14 cellular contexts compared by ENCODE assay signal in genomic region chr5:52999357-52999949, GRCh38. TPM values are rescaled to one million over a fixed set of nuclear protein-coding genes. Genes with fewer than 3 reads are reported as not detected.
DNase-seq lines count a peak whose midpoint lies in the region; ATAC-seq and TF ChIP-seq lines count a peak whose summit lies in the region.
"Had no signal": no experiment of that assay in that cellular context is flagged by ENCODE, and none has a peak within 500 bp of the region (broad histone marks: within the 10 kb centered on the region; RNA-seq: fewer than 3 reads in every experiment).

No MANE protein-coding gene starts in this region.

- H3K4me2 ChIP-seq in IMR-90 (ENCODE audit: low read depth, low read length), result peak overlapping the region; percentile 84

- H3K9me3 Mint-ChIP-seq in stimulated activated naive CD8-positive, alpha-beta T cell treated with anti-CD3 and anti-CD28 coated beads, Interleukin-15, amount 100 ng/mL, for 72 hours, result no peaks in the 10 kb centered on the region
- H3K9me3 Mint-ChIP-seq: stimulated activated memory B cell treated with anti-CD40 and anti-IgM and Interleukin-4, amounts not matched to agents 10 μg/mL and 1 μg/mL and 100 μg/mL, for 72 hours had no signal

- H4K20me1 ChIP-seq in IMR-90 (ENCODE audit: insufficient read depth, low read length), result peaks cover 10% of the 10 kb centered on the region; the same call in 1 of the 2 replicates

- TF ChIP-seq CTCF in IMR-90 (conservative IDR thresholded peaks at IDR 0.05; ENCODE audit: low read depth, low read length), result no peak

- H2AK9ac ChIP-seq in IMR-90 (replicated peaks; ENCODE audit: low read depth, low read length, poor library complexity), result no peak overlapping the region

- no peak overlapping the region for H3K4me3 Mint-ChIP-seq in stimulated activated naive CD8-positive, alpha-beta T cell treated with anti-CD3 and anti-CD28 coated beads, Interleukin-15, amount 100 ng/mL, for 72 hours
- H3K4me3 Mint-ChIP-seq: stimulated activated memory B cell treated with anti-CD40 and anti-IgM and Interleukin-4, amounts not matched to agents 10 μg/mL and 1 μg/mL and 100 μg/mL, for 72 hours had no signal

- H3K56ac ChIP-seq in IMR-90 (ENCODE audit: extremely low read depth, insufficient read depth, low read length), result no peak overlapping the region

- no peak overlapping the region for H3K4me3 ChIP-seq in IMR-90 (ENCODE audit: insufficient read depth, low read depth, low read length)
- H3K4me3 ChIP-seq: colonic mucosa had no signal

- no peak overlapping the region for H2BK15ac ChIP-seq in IMR-90 (ENCODE audit: low read depth, low read length)

- peak overlapping the region in 1 of 2 experiments; percentile 2; a peak in 1 of 4 replicates for H4K8ac ChIP-seq in IMR-90 (ENCODE audit: low read depth in 2 of 2, low read length in 2 of 2)

- H3K27me3 ChIP-seq in IMR-90 (ENCODE audit: control insufficient read depth, insufficient read depth, low read length), result no peaks in the 10 kb centered on the region
- H3K27me3 ChIP-seq: colonic mucosa had no signal

- TF ChIP-seq POLR2A in IMR-90 (IDR thresholded peaks at IDR 0.05; ENCODE audit: low read depth, low read length), result no peak

- H3K23ac ChIP-seq in IMR-90 (ENCODE audit: low read depth, low read length), result peak overlapping the region; percentile 2; the same call in 1 of the 2 replicates

- peak overlapping the region; percentile 96 for H4K5ac ChIP-seq in IMR-90 (ENCODE audit: low read depth, low read length)

- H3K27ac ChIP-seq in IMR-90 (ENCODE audit: insufficient read depth, low read length), result peak overlapping the region; percentile 61; the same call in 1 of the 2 replicates
- H3K27ac ChIP-seq in epithelial cell of prostate, result peak overlapping the region; percentile 95
- H3K27ac ChIP-seq: colonic mucosa had no signal

- no peak for TF ChIP-seq RAD21 in IMR-90 (IDR thresholded peaks at IDR 0.05; ENCODE audit: low read length)

- H3K79me1 ChIP-seq in IMR-90 (ENCODE audit: low read depth in 1 of 2, low read length in 2 of 2), result peaks cover 7 to 49% of the 10 kb centered on the region in 2 experiments

- peak; percentile 27 to 31 for DNase-seq in activated T-cell treated with anti-CD3 and anti-CD28 coated beads, Interleukin-2, amount 50 U/mL, for 48 hours
- DNase-seq in activated T-cell treated with anti-CD3 and anti-CD28 coated beads for 4 hours, result no peak
- DNase-seq in IMR-90, result peak; percentile 83
- no peak for DNase-seq in epithelial cell of prostate (ENCODE audit: low read depth, low spot score)
- no peak for DNase-seq in stimulated activated naive CD8-positive, alpha-beta T cell treated with anti-CD3 and anti-CD28 coated beads, Interleukin-15, amount 100 ng/mL, for 72 hours
- no peak for DNase-seq in Ammon's horn (ENCODE audit: low spot score)
- DNase-seq in HK-2 (ENCODE audit: unreplicated experiment), result no peak
- DNase-seq in DMS114 treated with DMSO at 0.1 percent for 48 hours (lab: John Stamatoyannopoulos, UW; ENCODE audit: unreplicated experiment), result no peak
- DNase-seq: activated CD8-positive, alpha-beta memory T cell treated with anti-CD3 and anti-CD28 coated beads, Interleukin-2, amount 50 U/mL, for 48 hours; colonic mucosa; foreskin melanocyte; kidney; NCI-H1417 treated with DMSO at 0.1 percent for 48 hours had no signal

- peaks cover 14% of the 10 kb centered on the region for H3K4me1 Mint-ChIP-seq in stimulated activated naive CD8-positive, alpha-beta T cell treated with anti-CD3 and anti-CD28 coated beads, Interleukin-15, amount 100 ng/mL, for 72 hours
- H3K4me1 Mint-ChIP-seq: stimulated activated memory B cell treated with anti-CD40 and anti-IgM and Interleukin-4, amounts not matched to agents 10 μg/mL and 1 μg/mL and 100 μg/mL, for 72 hours had no signal

- peak overlapping the region; percentile 12; the same call in 1 of the 2 replicates for H3K4ac ChIP-seq in IMR-90 (ENCODE audit: low read depth, low read length)

- peaks cover 3% of the 10 kb centered on the region; the same call in 1 of the 2 replicates for H3K36me3 ChIP-seq in IMR-90 (ENCODE audit: control insufficient read depth, insufficient read depth, low read length)
- H3K36me3 ChIP-seq: colonic mucosa had no signal

- H3K14ac ChIP-seq in IMR-90 (replicated peaks; ENCODE audit: low read depth, low read length), result 0 out of 2 replicates have a peak overlapping the region, but pooled peaks have one; percentile 1

- peak; percentile 58 for ATAC-seq in IMR-90 (ENCODE audit: low read depth)
- ATAC-seq in stimulated activated naive CD8-positive, alpha-beta T cell treated with anti-CD3 and anti-CD28 coated beads, Interleukin-15, amount 100 ng/mL, for 72 hours, result peak; percentile 67
- ATAC-seq: stimulated activated memory B cell treated with anti-CD40 and anti-IgM and Interleukin-4, amounts not matched to agents 10 μg/mL and 1 μg/mL and 100 μg/mL, for 72 hours had no signal

- H3K9me1 ChIP-seq in IMR-90 (ENCODE audit: insufficient read depth, low read length), result peaks cover 13% of the 10 kb centered on the region; the same call in 1 of the 2 replicates

- H3K27ac Mint-ChIP-seq in stimulated activated naive CD8-positive, alpha-beta T cell treated with anti-CD3 and anti-CD28 coated beads, Interleukin-15, amount 100 ng/mL, for 72 hours, result no peak overlapping the region
- H3K27ac Mint-ChIP-seq: stimulated activated memory B cell treated with anti-CD40 and anti-IgM and Interleukin-4, amounts not matched to agents 10 μg/mL and 1 μg/mL and 100 μg/mL, for 72 hours had no signal

- no peaks in the 10 kb centered on the region for H3K27me3 Mint-ChIP-seq in stimulated activated naive CD8-positive, alpha-beta T cell treated with anti-CD3 and anti-CD28 coated beads, Interleukin-15, amount 100 ng/mL, for 72 hours

- H3K4me1 ChIP-seq in IMR-90 (ENCODE audit: control insufficient read depth, insufficient read depth, low read length), result peaks cover 18% of the 10 kb centered on the region
- H3K4me1 ChIP-seq: colonic mucosa had no signal

- WGBS in IMR-90 (ENCODE audit: extremely low coverage in 2 of 2, insufficient read length in 1 of 2), 2 experiments, result no CpG with 5 or more reads among the region's 1 CpG

- H2BK5ac ChIP-seq in IMR-90 (ENCODE audit: low read depth, low read length, poor library complexity, severe bottlenecking), result peak overlapping the region; percentile 3

- no peak overlapping the region for H3K9ac ChIP-seq in IMR-90 (ENCODE audit: low read depth, low read length)

- no peak overlapping the region for H2AK5ac ChIP-seq in IMR-90 (ENCODE audit: low read depth, low read length)

- H2AFZ ChIP-seq in IMR-90 (replicated peaks; ENCODE audit: low read length, poor library complexity), result no peak overlapping the region

- no TSS peak for BruUV-seq in IMR-90 (replicated peaks; lab: Mats Ljungman, UMichigan)

- dilution Hi-C loops in IMR-90 (cut with HindIII; ENCODE audit: low sequenced_read_pairs, unreplicated experiment), result no loop called here

- no peak overlapping the region for H2BK120ac ChIP-seq in IMR-90 (ENCODE audit: low read depth, low read length)

- H3K18ac ChIP-seq in IMR-90 (ENCODE audit: low read depth, low read length), result peak overlapping the region; percentile 69

- POLR2A ChIA-PET in IMR-90 (lab: Charles Lee; ENCODE audit: unreplicated experiment), result no interaction called here

- H2BK20ac ChIP-seq in IMR-90 (ENCODE audit: low read depth, low read length), result 0 out of 2 replicates have a peak overlapping the region, but pooled peaks have one; percentile 1

- CTCF ChIA-PET in IMR-90 (lab: Yijun Ruan, JAX), result interaction anchor here (1.1 to 1.5 kb wide), 2 partner anchors 11 to 25 kb away, joined by 3 read pairs; no protein-coding TSS in a partner anchor

- in situ Hi-C loops in IMR-90 (cut with MboI; ENCODE audit: low sequenced_read_pairs), result no loop called here

- no peaks in the 10 kb centered on the region for H3K9me3 ChIP-seq in IMR-90 (ENCODE audit: control insufficient read depth, insufficient read depth, low read length)
- H3K9me3 ChIP-seq: colonic mucosa had no signal

- intact Hi-C loops in IMR-90 (cut with micrococcal nuclease), result no loop called here

- no peak overlapping the region for H4K91ac ChIP-seq in IMR-90 (ENCODE audit: insufficient read depth, low read depth, low read length)

TF ChIP-seq in IMR-90, 13 proteins besides CTCF, POLR2A, EP300 and RAD21:
- TF ChIP-seq FOS (IDR thresholded peaks at IDR 0.05; ENCODE audit: low read depth, low read length) (peak; percentile 21; the same call in 1 of the 2 replicates), CEBPB (IDR thresholded peaks at IDR 0.05; ENCODE audit: low read depth, low read length) (peak; percentile 80), RCOR1 (IDR thresholded peaks at IDR 0.05; ENCODE audit: insufficient replicate concordance, low read length) (no peak), MAFK (IDR thresholded peaks at IDR 0.05; ENCODE audit: low read depth, low read length) (peak; percentile 81), NFE2L2 (IDR thresholded peaks at IDR 0.05; ENCODE audit: low read depth, low read length) (peak; percentile 64)
TF ChIP-seq in IMR-90: peak in this region for 4.

RNA-seq across cellular contexts. Expression of gene ITGA2, which starts 10.3 kb away (rescaled TPM):
- total RNA-seq in IMR-90 (2012; rRNA removed), result 83.6 and 93.4 TPM in 2 replicates
- 20.4 and 23.3 TPM in 2 replicates for polyA plus RNA-seq in IMR-90 (2012; rRNA removed)
- 3.8 and 6.3 TPM in 2 replicates for polyA plus RNA-seq in IMR-90 (2012; cell fraction: cytosol; rRNA removed)
- 2.9 and 17.7 TPM in 2 replicates for polyA plus RNA-seq in IMR-90 (2012; cell fraction: nucleus; rRNA removed; ENCODE audit: low replicate concordance)

Comparison
In these comparisons a context has a peak if more than half of its experiments do, and no peak if none do; other contexts are left out.
1. DNase-seq: peak in activated T-cell treated with anti-CD3 and anti-CD28 coated beads, Interleukin-2, amount 50 U/mL, for 48 hours (2 of 2) and IMR-90 (single experiment); none in activated T-cell treated with anti-CD3 and anti-CD28 coated beads for 4 hours (single experiment), epithelial cell of prostate (single experiment), stimulated activated naive CD8-positive, alpha-beta T cell treated with anti-CD3 and anti-CD28 coated beads, Interleukin-15, amount 100 ng/mL, for 72 hours (0 of 2), Ammon's horn (single experiment), HK-2 (single experiment) and DMS114 treated with DMSO at 0.1 percent for 48 hours (single experiment).